Comparison of ENCODE assay signal across 15 cellular contexts in genomic region chr10:14507721-14508120, GRCh38.
DNase-seq lines count a peak whose midpoint lies in the region; ATAC-seq lines count a peak whose summit lies in the region.
"Had no signal": no experiment of that assay in that cellular context is flagged by ENCODE, and none has a peak within 500 bp of the region (broad histone marks: within the 10 kb centered on the region; RNA-seq: fewer than 3 reads in every experiment).

No MANE protein-coding gene starts in this region.

- peaks cover 43% of the 10 kb centered on the region for H3K36me3 Mint-ChIP-seq in stimulated activated naive CD8-positive, alpha-beta T cell treated with anti-CD3 and anti-CD28 coated beads, Interleukin-15, Interleukin-2, amounts not matched to agents 100 ng/mL and 50 ng/mL, for 24 hours (ENCODE audit: low read depth)
- H3K36me3 Mint-ChIP-seq in T-cell = peaks cover 38% of the 10 kb centered on the region

- POLR2A ChIA-PET in T-cell (lab: Charles Lee) = interaction anchor here (0.6 to 1.5 kb wide), 5 partner anchors 19 to 185 kb away, joined by 3 to 7 read pairs (median 4); no protein-coding TSS in a partner anchor

- no peak for DNase-seq in stimulated activated naive CD8-positive, alpha-beta T cell treated with anti-CD3 and anti-CD28 coated beads, Interleukin-15, amount 100 ng/mL, for 72 hours
- DNase-seq in T-cell (no peak), dermis blood vessel endothelial cell (peak; percentile 42), head of caudate nucleus (no peak)
- DNase-seq: activated gamma-delta T cell; H7; NCI-H2171; pancreas; sigmoid colon; stimulated activated naive CD4-positive, alpha-beta T cell treated with Interleukin-2 at 50 U/mL for 16 hours had no signal

- no peak overlapping the region for H3K4me3 Mint-ChIP-seq in stimulated activated naive CD8-positive, alpha-beta T cell treated with anti-CD3 and anti-CD28 coated beads, Interleukin-15, Interleukin-2, amounts not matched to agents 100 ng/mL and 50 ng/mL, for 24 hours
- peak overlapping the region in 1 of 2 donors; percentile 59 for H3K4me3 Mint-ChIP-seq in stimulated activated naive CD8-positive, alpha-beta T cell treated with anti-CD3 and anti-CD28 coated beads, Interleukin-15, amount 100 ng/mL, for 72 hours
- peak overlapping the region in 1 of 3 donors; percentile 73 for H3K4me3 Mint-ChIP-seq in T-cell
- H3K4me3 Mint-ChIP-seq: activated CD8-positive, alpha-beta memory T cell treated with anti-CD3 and anti-CD28 coated beads, Interleukin-2, amount 10 ng/mL, durations not matched to agents 7 days and 5 days had no signal

- no peaks in the 10 kb centered on the region for H3K27me3 Mint-ChIP-seq in stimulated activated naive CD8-positive, alpha-beta T cell treated with anti-CD3 and anti-CD28 coated beads, Interleukin-15, Interleukin-2, amounts not matched to agents 100 ng/mL and 50 ng/mL, for 24 hours
- H3K27me3 Mint-ChIP-seq in stimulated activated naive CD8-positive, alpha-beta T cell treated with anti-CD3 and anti-CD28 coated beads, Interleukin-15, amount 100 ng/mL, for 72 hours = no peaks in the 10 kb centered on the region
- no peaks in the 10 kb centered on the region for H3K27me3 Mint-ChIP-seq in T-cell
- H3K27me3 Mint-ChIP-seq: activated CD8-positive, alpha-beta memory T cell treated with anti-CD3 and anti-CD28 coated beads, Interleukin-2, amount 10 ng/mL, durations not matched to agents 7 days and 5 days; type B pancreatic cell had no signal

- no peak for ATAC-seq in stimulated activated naive CD8-positive, alpha-beta T cell treated with anti-CD3 and anti-CD28 coated beads, Interleukin-15, amount 100 ng/mL, for 72 hours
- ATAC-seq in T-cell (replicated peaks in 1 of 4) (no peak), GM18861 (IDR thresholded peaks at IDR 0.05; ENCODE audit: unreplicated experiment) (no peak), GM18858 (IDR thresholded peaks at IDR 0.05; ENCODE audit: unreplicated experiment) (no peak)

- peaks cover 4% of the 10 kb centered on the region for H3K9me3 Mint-ChIP-seq in stimulated activated naive CD8-positive, alpha-beta T cell treated with anti-CD3 and anti-CD28 coated beads, Interleukin-15, Interleukin-2, amounts not matched to agents 100 ng/mL and 50 ng/mL, for 24 hours
- H3K9me3 Mint-ChIP-seq in stimulated activated naive CD8-positive, alpha-beta T cell treated with anti-CD3 and anti-CD28 coated beads, Interleukin-15, amount 100 ng/mL, for 72 hours = peaks cover 4 to 8% of the 10 kb centered on the region in 2 donors
- peaks cover 0 to 14% (median 6%) of the 10 kb centered on the region in 3 donors for H3K9me3 Mint-ChIP-seq in T-cell

- peaks cover 52% of the 10 kb centered on the region for H3K4me1 Mint-ChIP-seq in stimulated activated naive CD8-positive, alpha-beta T cell treated with anti-CD3 and anti-CD28 coated beads, Interleukin-15, Interleukin-2, amounts not matched to agents 100 ng/mL and 50 ng/mL, for 24 hours (ENCODE audit: low read depth)
- peaks cover 38% of the 10 kb centered on the region for H3K4me1 Mint-ChIP-seq in stimulated activated naive CD8-positive, alpha-beta T cell treated with anti-CD3 and anti-CD28 coated beads, Interleukin-15, amount 100 ng/mL, for 72 hours
- H3K4me1 Mint-ChIP-seq in T-cell = peaks cover 38 to 43% (median 41%) of the 10 kb centered on the region in 3 donors

- peak overlapping the region; percentile 77 for H3K27ac Mint-ChIP-seq in stimulated activated naive CD8-positive, alpha-beta T cell treated with anti-CD3 and anti-CD28 coated beads, Interleukin-15, Interleukin-2, amounts not matched to agents 100 ng/mL and 50 ng/mL, for 24 hours
- H3K27ac Mint-ChIP-seq in stimulated activated naive CD8-positive, alpha-beta T cell treated with anti-CD3 and anti-CD28 coated beads, Interleukin-15, amount 100 ng/mL, for 72 hours = peak overlapping the region in 1 of 2 donors; percentile 89
- H3K27ac Mint-ChIP-seq in T-cell = peak overlapping the region; percentile 83 to 88
- H3K27ac Mint-ChIP-seq: type B pancreatic cell had no signal

- intact Hi-C loops in head of caudate nucleus (cut with DNase I) = no loop called here

- CTCF ChIA-PET in T-cell (lab: Charles Lee) = interaction anchor here in 1 of 2 donors (0.5 to 1.7 kb wide), 5 partner anchors 30 to 546 kb away, joined by 3 to 7 read pairs (median 3); no protein-coding TSS in a partner anchor
